1 cellular context compared by ENCODE assay signal in the genomic region with DNA sequence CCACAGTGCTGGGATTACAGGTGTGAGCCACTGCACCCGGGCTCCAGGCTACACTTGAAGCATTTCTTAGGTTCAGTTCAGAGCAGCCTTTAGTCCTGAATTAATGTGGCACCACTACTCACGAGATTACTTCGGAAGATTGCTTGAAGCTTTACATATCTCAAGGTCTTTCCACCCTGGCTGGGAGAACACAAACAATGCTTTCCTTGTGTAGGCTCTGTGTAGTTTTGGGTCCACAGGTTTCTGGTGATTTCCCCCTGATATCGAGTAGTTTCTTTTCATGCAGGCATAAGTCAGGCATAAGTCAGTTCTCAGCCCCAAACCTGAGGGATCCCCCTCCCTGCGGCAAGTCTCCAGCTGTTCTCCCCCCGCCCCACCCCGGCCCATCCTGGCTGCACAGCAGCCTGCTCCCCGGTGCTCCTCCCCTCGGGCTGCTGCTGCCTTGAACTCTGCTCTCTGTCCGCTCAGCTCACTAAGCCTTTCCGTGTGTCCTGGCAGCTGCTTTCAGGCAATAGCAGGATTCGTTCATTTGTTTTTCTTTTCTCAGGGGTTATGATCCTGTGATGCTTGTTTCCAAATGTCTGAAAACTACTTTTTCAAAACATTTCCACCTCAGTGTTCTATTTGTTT.
A peak's percentile ranks its signal among the peaks of the same experiment; 100 is the strongest.
TF ChIP-seq lines count a peak whose summit lies in the region.

No MANE protein-coding gene starts in this region.

TF ChIP-seq in HepG2, 621 proteins besides CTCF, POLR2A, EP300 and RAD21 (continued from another document):
- TF ChIP-seq, protein P1, sequence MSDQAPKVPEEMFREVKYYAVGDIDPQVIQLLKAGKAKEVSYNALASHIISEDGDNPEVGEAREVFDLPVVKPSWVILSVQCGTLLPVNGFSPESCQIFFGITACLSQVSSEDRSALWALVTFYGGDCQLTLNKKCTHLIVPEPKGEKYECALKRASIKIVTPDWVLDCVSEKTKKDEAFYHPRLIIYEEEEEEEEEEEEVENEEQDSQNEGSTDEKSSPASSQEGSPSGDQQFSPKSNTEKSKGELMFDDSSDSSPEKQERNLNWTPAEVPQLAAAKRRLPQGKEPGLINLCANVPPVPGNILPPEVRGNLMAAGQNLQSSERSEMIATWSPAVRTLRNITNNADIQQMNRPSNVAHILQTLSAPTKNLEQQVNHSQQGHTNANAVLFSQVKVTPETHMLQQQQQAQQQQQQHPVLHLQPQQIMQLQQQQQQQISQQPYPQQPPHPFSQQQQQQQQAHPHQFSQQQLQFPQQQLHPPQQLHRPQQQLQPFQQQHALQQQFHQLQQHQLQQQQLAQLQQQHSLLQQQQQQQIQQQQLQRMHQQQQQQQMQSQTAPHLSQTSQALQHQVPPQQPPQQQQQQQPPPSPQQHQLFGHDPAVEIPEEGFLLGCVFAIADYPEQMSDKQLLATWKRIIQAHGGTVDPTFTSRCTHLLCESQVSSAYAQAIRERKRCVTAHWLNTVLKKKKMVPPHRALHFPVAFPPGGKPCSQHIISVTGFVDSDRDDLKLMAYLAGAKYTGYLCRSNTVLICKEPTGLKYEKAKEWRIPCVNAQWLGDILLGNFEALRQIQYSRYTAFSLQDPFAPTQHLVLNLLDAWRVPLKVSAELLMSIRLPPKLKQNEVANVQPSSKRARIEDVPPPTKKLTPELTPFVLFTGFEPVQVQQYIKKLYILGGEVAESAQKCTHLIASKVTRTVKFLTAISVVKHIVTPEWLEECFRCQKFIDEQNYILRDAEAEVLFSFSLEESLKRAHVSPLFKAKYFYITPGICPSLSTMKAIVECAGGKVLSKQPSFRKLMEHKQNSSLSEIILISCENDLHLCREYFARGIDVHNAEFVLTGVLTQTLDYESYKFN (CRISPR knock-in tag; conservative IDR thresholded peaks at IDR 0.05): peak; percentile 77
- TF ChIP-seq, protein P2, sequence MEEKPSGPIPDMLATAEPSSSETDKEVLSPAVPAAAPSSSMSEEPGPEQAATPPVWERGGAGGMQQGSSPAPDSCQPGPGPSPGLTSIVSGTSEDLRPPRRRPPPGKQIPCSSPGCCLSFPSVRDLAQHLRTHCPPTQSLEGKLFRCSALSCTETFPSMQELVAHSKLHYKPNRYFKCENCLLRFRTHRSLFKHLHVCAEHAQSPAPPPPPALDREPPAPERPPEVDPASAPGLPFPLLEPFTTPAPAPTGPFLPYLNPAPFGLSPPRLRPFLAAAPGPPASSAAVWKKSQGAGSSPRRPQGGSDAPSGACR (CRISPR knock-in tag; IDR thresholded peaks at IDR 0.05): no peak
